In genomic region chr4:69025191-69025998, GRCh38 we compare ENCODE assay signal across 8 cellular contexts.
DNase-seq lines count a peak whose midpoint lies in the region; ATAC-seq and TF ChIP-seq lines count a peak whose summit lies in the region.

No MANE protein-coding gene starts in this region.

- TF ChIP-seq CTCF in MM.1S (IDR thresholded peaks at IDR 0.05; ENCODE audit: low read length), result peak; percentile 40

- H3K4me1 Mint-ChIP-seq in CD4-positive, alpha-beta memory T cell, result no peaks in the 10 kb centered on the region
- H3K4me1 Mint-ChIP-seq in activated CD4-positive, alpha-beta memory T cell treated with anti-CD3 and anti-CD28 coated beads, Interleukin-2, amount 10 ng/mL, durations not matched to agents 7 days and 5 days, result no peaks in the 10 kb centered on the region

- peak; percentile 0 for DNase-seq in EL
- peak; percentile 23 for DNase-seq in MM.1S
- peak; percentile 76 for DNase-seq in iPS DF 4.7 (ENCODE audit: extremely low read depth, low spot score)
- no peak for DNase-seq in CD4-positive, alpha-beta memory T cell
- DNase-seq in effector memory CD4-positive, alpha-beta T cell, result no peak
- DNase-seq in NCI-H774 (lab: John Stamatoyannopoulos, UW), result no peak
- no peak for DNase-seq in activated CD4-positive, alpha-beta memory T cell treated with anti-CD3 and anti-CD28 coated beads, Interleukin-2, amount 10 ng/mL, durations not matched to agents 7 days and 5 days

- H4K20me1 ChIP-seq in MM.1S (ENCODE audit: insufficient read depth, low read length), result no peaks in the 10 kb centered on the region

- no peak overlapping the region for H3K4me3 ChIP-seq in MM.1S (ENCODE audit: low read length)
- no peak overlapping the region for H3K4me3 ChIP-seq in CD4-positive, alpha-beta memory T cell (ENCODE audit: low read length in 2 of 2)
- H3K4me3 ChIP-seq in effector memory CD4-positive, alpha-beta T cell (ENCODE audit: insufficient read depth, low read depth, low read length, poor library complexity, severe bottlenecking), result no peak overlapping the region

- no peaks in the 10 kb centered on the region for H3F3A ChIP-seq in MM.1S (ENCODE audit: insufficient read depth, low read length)

- H3K27ac Mint-ChIP-seq in CD4-positive, alpha-beta memory T cell, result no peak overlapping the region
- H3K27ac Mint-ChIP-seq in activated CD4-positive, alpha-beta memory T cell treated with anti-CD3 and anti-CD28 coated beads, Interleukin-2, amount 10 ng/mL, durations not matched to agents 7 days and 5 days, result no peak overlapping the region

- no peaks in the 10 kb centered on the region for H3K4me1 ChIP-seq in MM.1S (ENCODE audit: low read length)
- H3K4me1 ChIP-seq in CD4-positive, alpha-beta memory T cell (ENCODE audit: insufficient read depth, low read length), result no peaks in the 10 kb centered on the region
- H3K4me1 ChIP-seq in effector memory CD4-positive, alpha-beta T cell (ENCODE audit: control insufficient read depth, insufficient read depth, low read length, poor library complexity, severe bottlenecking), result no peaks in the 10 kb centered on the region

- H3K9me3 Mint-ChIP-seq in CD4-positive, alpha-beta memory T cell, result no peaks in the 10 kb centered on the region
- H3K9me3 Mint-ChIP-seq in activated CD4-positive, alpha-beta memory T cell treated with anti-CD3 and anti-CD28 coated beads, Interleukin-2, amount 10 ng/mL, durations not matched to agents 7 days and 5 days, result no peaks in the 10 kb centered on the region

- no peak overlapping the region for H3K4me2 ChIP-seq in MM.1S (ENCODE audit: low read depth, low read length)

- H3K79me2 ChIP-seq in MM.1S (ENCODE audit: low read length), result no peaks in the 10 kb centered on the region

- H3K9ac ChIP-seq in MM.1S (ENCODE audit: low read length), result no peak overlapping the region

- no peaks in the 10 kb centered on the region for H3K9me2 ChIP-seq in MM.1S (replicated peaks; ENCODE audit: insufficient read depth, low read length)

- H3K27me3 Mint-ChIP-seq in CD4-positive, alpha-beta memory T cell, result no peaks in the 10 kb centered on the region
- H3K27me3 Mint-ChIP-seq in activated CD4-positive, alpha-beta memory T cell treated with anti-CD3 and anti-CD28 coated beads, Interleukin-2, amount 10 ng/mL, durations not matched to agents 7 days and 5 days, result no peaks in the 10 kb centered on the region

- no peaks in the 10 kb centered on the region for H3K27me3 ChIP-seq in MM.1S (replicated peaks; ENCODE audit: insufficient read depth, low read length)
- no peaks in the 10 kb centered on the region for H3K27me3 ChIP-seq in CD4-positive, alpha-beta memory T cell (ENCODE audit: insufficient read depth, low read length)
- H3K27me3 ChIP-seq in effector memory CD4-positive, alpha-beta T cell (replicated peaks; ENCODE audit: control insufficient read depth, insufficient read depth, low read length, poor library complexity, severe bottlenecking), result no peaks in the 10 kb centered on the region

- ATAC-seq in GM21528 (IDR thresholded peaks at IDR 0.05; ENCODE audit: low FRiP score, unreplicated experiment), result peak; percentile 85

- intact Hi-C loops in CD4-positive, alpha-beta memory T cell (cut with micrococcal nuclease), result loop anchor here (10.0 kb wide), 1 partner anchor 531 kb away; no protein-coding TSS in a partner anchor

- H3K27ac ChIP-seq in MM.1S (ENCODE audit: low read length), result no peak overlapping the region
- H3K27ac ChIP-seq in CD4-positive, alpha-beta memory T cell (ENCODE audit: low read depth, low read length), result no peak overlapping the region
- no peak overlapping the region for H3K27ac ChIP-seq in effector memory CD4-positive, alpha-beta T cell (ENCODE audit: insufficient read depth, low read length, poor library complexity, severe bottlenecking)

- H2AFZ ChIP-seq in MM.1S (ENCODE audit: low read length), result no peak overlapping the region

- H3K36me3 Mint-ChIP-seq in CD4-positive, alpha-beta memory T cell, result no peaks in the 10 kb centered on the region
- H3K36me3 Mint-ChIP-seq in activated CD4-positive, alpha-beta memory T cell treated with anti-CD3 and anti-CD28 coated beads, Interleukin-2, amount 10 ng/mL, durations not matched to agents 7 days and 5 days (ENCODE audit: low read depth), result no peaks in the 10 kb centered on the region

- H3K4me3 Mint-ChIP-seq in CD4-positive, alpha-beta memory T cell, result no peak overlapping the region
- no peak overlapping the region for H3K4me3 Mint-ChIP-seq in activated CD4-positive, alpha-beta memory T cell treated with anti-CD3 and anti-CD28 coated beads, Interleukin-2, amount 10 ng/mL, durations not matched to agents 7 days and 5 days

- H3K36me3 ChIP-seq in MM.1S (replicated peaks; ENCODE audit: insufficient read depth, low read length), result no peaks in the 10 kb centered on the region
- H3K36me3 ChIP-seq in CD4-positive, alpha-beta memory T cell (ENCODE audit: insufficient read depth, low read length), result no peaks in the 10 kb centered on the region
- H3K36me3 ChIP-seq in effector memory CD4-positive, alpha-beta T cell (ENCODE audit: control insufficient read depth, insufficient read depth, low read length), result no peaks in the 10 kb centered on the region

- CTCF ChIA-PET in CD4-positive, alpha-beta memory T cell (lab: Charles Lee; ENCODE audit: partially characterized antibody), result no interaction called here
- CTCF ChIA-PET in activated CD4-positive, alpha-beta memory T cell treated with anti-CD3 and anti-CD28 coated beads, Interleukin-2, amount 10 ng/mL, durations not matched to agents 7 days and 5 days (lab: Charles Lee), result no interaction called here

- POLR2A ChIA-PET in CD4-positive, alpha-beta memory T cell (lab: Charles Lee; ENCODE audit: partially characterized antibody), result no interaction called here
- POLR2A ChIA-PET in activated CD4-positive, alpha-beta memory T cell treated with anti-CD3 and anti-CD28 coated beads, Interleukin-2, amount 10 ng/mL, durations not matched to agents 7 days and 5 days (lab: Charles Lee), result no interaction called here

- H3K9me3 ChIP-seq in MM.1S (replicated peaks; ENCODE audit: insufficient read depth, low read length), result no peaks in the 10 kb centered on the region
- no peaks in the 10 kb centered on the region for H3K9me3 ChIP-seq in CD4-positive, alpha-beta memory T cell (ENCODE audit: control insufficient read depth in 1 of 2, low read length in 2 of 2)
- H3K9me3 ChIP-seq in effector memory CD4-positive, alpha-beta T cell (ENCODE audit: control insufficient read depth, low read length), result no peaks in the 10 kb centered on the region

Comparison
In these comparisons a context has a peak if more than half of its experiments do, and no peak if none do; other contexts are left out.
1. DNase-seq: peak in EL (single experiment), MM.1S (single experiment) and iPS DF 4.7 (single experiment); none in CD4-positive, alpha-beta memory T cell (0 of 5), effector memory CD4-positive, alpha-beta T cell (0 of 3), NCI-H774 (single experiment) and activated CD4-positive, alpha-beta memory T cell treated with anti-CD3 and anti-CD28 coated beads, Interleukin-2, amount 10 ng/mL, durations not matched to agents 7 days and 5 days (single experiment).